ENCODE assay signal across 9 cellular contexts in genomic region chrX:41441934-41442823, GRCh38. TPM values are rescaled to one million over a fixed set of nuclear protein-coding genes. Genes with fewer than 3 reads are reported as not detected.
DNase-seq lines count a peak whose midpoint lies in the region; ATAC-seq, FAIRE-seq and TF ChIP-seq lines count a peak whose summit lies in the region.
"Had no signal": no experiment of that assay in that cellular context is flagged by ENCODE, and none has a peak within 500 bp of the region (broad histone marks: within the 10 kb centered on the region; RNA-seq: fewer than 3 reads in every experiment).

No MANE protein-coding gene starts in this region.

- peak; percentile 76 to 94 for DNase-seq in A549 (ENCODE audit: low read depth in 1 of 2, low spot score in 1 of 2)
- DNase-seq in NCI-H510A (lab: John Stamatoyannopoulos, UW) = peak; percentile 42
- DNase-seq in activated CD8-positive, alpha-beta memory T cell treated with anti-CD3 and anti-CD28 coated beads for 48 hours (ENCODE audit: low read depth in 2 of 3, low spot score in 2 of 3) = peak; percentile 68 to 88 (median 82)
- DNase-seq in endothelial cell (ENCODE audit: low spot score) = peak; percentile 67
- DNase-seq in midbrain (lab: John Stamatoyannopoulos, UW) = peak; percentile 72
- DNase-seq in stimulated activated CD8-positive, alpha-beta memory T cell treated with anti-CD3 and anti-CD28 coated beads, Interleukin-4, amount 100 ng/mL, for 24 hours (ENCODE audit: low read depth) = peak; percentile 73

- no peaks in the 10 kb centered on the region for H3K4me1 Mint-ChIP-seq in endothelial cell (ENCODE audit: unreplicated experiment)

- peak overlapping the region; percentile 90 to 97 for H3K27ac ChIP-seq in A549

- no peaks in the 10 kb centered on the region for H3K9me3 Mint-ChIP-seq in endothelial cell (ENCODE audit: unreplicated experiment)

- H3K4me3 Mint-ChIP-seq in endothelial cell (ENCODE audit: unreplicated experiment) = peak overlapping the region; percentile 51

- no peaks in the 10 kb centered on the region for H3K9me3 ChIP-seq in A549

- H3K4me2 ChIP-seq in A549 = peak overlapping the region; percentile 79

- TF ChIP-seq CTCF in A549 (IDR thresholded peaks at IDR 0.05) = peak; percentile 71
- TF ChIP-seq CTCF in endothelial cell (IDR thresholded peaks at IDR 0.05; ENCODE audit: unreplicated experiment) = peak; percentile 54

- H3K4me3 ChIP-seq in A549 = peak overlapping the region; percentile 36

- no peak overlapping the region for H3K27ac Mint-ChIP-seq in endothelial cell (ENCODE audit: unreplicated experiment)

- H3K27me3 Mint-ChIP-seq in endothelial cell (ENCODE audit: unreplicated experiment) = peaks cover 4% of the 10 kb centered on the region

- TF ChIP-seq POLR2A in A549 (IDR thresholded peaks at IDR 0.05; ENCODE audit: low read length) = peak; percentile 63

- no peaks in the 10 kb centered on the region for H3K36me3 Mint-ChIP-seq in endothelial cell (ENCODE audit: low read depth, unreplicated experiment)

- CTCF ChIA-PET in A549 (lab: Yijun Ruan, JAX) = interaction anchor here (0.5 to 2.2 kb wide), 20 partner anchors 9 to 1554 kb away, joined by 3 to 14 read pairs (median 3); no protein-coding TSS in a partner anchor

- TF ChIP-seq RAD21 in A549 (conservative IDR thresholded peaks at IDR 0.05 in 1 of 2, IDR thresholded peaks at IDR 0.05 in 1 of 2) = peak; percentile 53 to 90

- peaks cover 17% of the 10 kb centered on the region for H3K4me1 ChIP-seq in A549

- FAIRE-seq in A549 (lab: Jason Lieb, UNC) = no peak

- POLR2A ChIA-PET in A549 (lab: Yijun Ruan, JAX) = interaction anchor here (0.6 to 2.1 kb wide), 5 partner anchors 59 to 201 kb away, joined by 3 to 13 read pairs (median 4); partner anchors contain the start of gene DDX3X

- 18% methylated on average over 6 of the region's 58 CpGs for WGBS in A549 (ENCODE audit: missing lambda C conversion rate)

- ATAC-seq in A549 (peak; percentile 94), GM18508 (IDR thresholded peaks at IDR 0.05; ENCODE audit: insufficient read depth, unreplicated experiment) (peak; percentile 50), HG02981 (IDR thresholded peaks at IDR 0.05; ENCODE audit: unreplicated experiment) (peak; percentile 87)

- TF ChIP-seq EP300 in A549 (IDR thresholded peaks at IDR 0.05) = peak in 1 of 2 experiments; percentile 38; a peak in 1 of 5 replicates

TF ChIP-seq in A549, 52 proteins besides CTCF, POLR2A, EP300 and RAD21 (continues in another document):
- TF ChIP-seq MAX (IDR thresholded peaks at IDR 0.05) (no peak; the same call in none of the 2 replicates), SREBF2 (IDR thresholded peaks at IDR 0.05) (no peak), RNF2 (IDR thresholded peaks at IDR 0.05; ENCODE audit: borderline replicate concordance, low read depth) (no peak), HOXB5 (CRISPR knock-in tag; IDR thresholded peaks at IDR 0.05) (no peak), HOXB13 (CRISPR knock-in tag; IDR thresholded peaks at IDR 0.05; ENCODE audit: low read depth) (no peak), MAZ (IDR thresholded peaks at IDR 0.05; ENCODE audit: borderline replicate concordance, low read depth, low read length) (no peak), FOSB (CRISPR knock-in tag; IDR thresholded peaks at IDR 0.05) (no peak), EHMT2 (IDR thresholded peaks at IDR 0.05; ENCODE audit: low read depth) (no peak), FOSL2 (IDR thresholded peaks at IDR 0.05) (no peak), FOSL2 (CRISPR knock-in tag; IDR thresholded peaks at IDR 0.05) (peak; percentile 38), BCL3 (IDR thresholded peaks at IDR 0.05) (peak; percentile 36; the same call in 1 of the 3 replicates), HDAC2 (IDR thresholded peaks at IDR 0.05) (no peak), HES2 (IDR thresholded peaks at IDR 0.05) (no peak), NR3C1 (IDR thresholded peaks at IDR 0.05) (no peak), HOXA7 (CRISPR knock-in tag; IDR thresholded peaks at IDR 0.05) (no peak), RFX5 (IDR thresholded peaks at IDR 0.05) (no peak), RCOR1 (IDR thresholded peaks at IDR 0.05; ENCODE audit: low read depth, low read length) (no peak), MYC (IDR thresholded peaks at IDR 0.05; ENCODE audit: borderline replicate concordance, low read length) (no peak), CHD2 (IDR thresholded peaks at IDR 0.05; ENCODE audit: low read length, partially characterized antibody) (no peak), ZSCAN20 (CRISPR knock-in tag; IDR thresholded peaks at IDR 0.05) (no peak), USF2 (IDR thresholded peaks at IDR 0.05) (no peak), ESRRA (IDR thresholded peaks at IDR 0.05; ENCODE audit: borderline replicate concordance, low read length) (peak; percentile 83), KDM1A (IDR thresholded peaks at IDR 0.05; ENCODE audit: low read depth) (no peak), E2F6 (IDR thresholded peaks at IDR 0.05; ENCODE audit: borderline replicate concordance, low read depth) (0 out of 2 replicates have a peak, but pooled peaks have one; percentile 19), PHF8 (IDR thresholded peaks at IDR 0.05; ENCODE audit: borderline replicate concordance, low read depth) (no peak), TP53 (CRISPR knock-in tag; IDR thresholded peaks at IDR 0.05) (no peak), NPAS2 (CRISPR knock-in tag; IDR thresholded peaks at IDR 0.05; ENCODE audit: borderline replicate concordance) (no peak), ZFP36 (IDR thresholded peaks at IDR 0.05; ENCODE audit: borderline replicate concordance, partially characterized antibody) (no peak), ZC3H11A (IDR thresholded peaks at IDR 0.05) (no peak), TFCP2L1 (CRISPR knock-in tag; IDR thresholded peaks at IDR 0.05) (no peak), ATOH8 (CRISPR knock-in tag; IDR thresholded peaks at IDR 0.05; ENCODE audit: low read depth) (no peak), JUNB (IDR thresholded peaks at IDR 0.05) (no peak), JUN (IDR thresholded peaks at IDR 0.05) (peak in 1 of 2 experiments; percentile 63; a peak in 1 of 5 replicates), SMC3 (IDR thresholded peaks at IDR 0.05) (peak; percentile 94), CHD4 (IDR thresholded peaks at IDR 0.05; ENCODE audit: borderline replicate concordance) (no peak)

RNA-seq across cellular contexts. Expression of gene NYX, which starts 5.0 kb away (rescaled TPM):
- not detected in 2 replicates for polyA plus RNA-seq in A549 (2011; rRNA removed)
- polyA plus RNA-seq in A549 (2012; cell fraction: cytosol; rRNA removed) = 0.01 TPM in 1 of 2 replicates, not detected in the other
- polyA plus RNA-seq in A549 (2012; cell fraction: nucleus; rRNA removed) = 0.01 TPM in 1 of 2 replicates, not detected in the other
- not detected in 3 replicates for polyA plus RNA-seq in A549 (2017; fragmentation: RNase III; extraction: RNeasy Plus Mini Kit Qiagen cat#74134 plus additional on column Dnase treatment)
- polyA minus RNA-seq in A549 (2011; rRNA and poly(A)+ RNA removed) = not detected in 2 replicates
- total RNA-seq in endothelial cell (ENCODE audit: unreplicated experiment) = not detected
- total RNA-seq: T-helper 1 cell treated with Interleukin-12 subunit alpha and Interleukin-12 subunit beta and Interleukin-4 antibody, amounts not matched to agents 30 ng/mL and 1 ng/mL, for 36 hours had no signal

Comparison
In these comparisons a context has a peak if more than half of its experiments do, and no peak if none do; other contexts are left out.
1. Peak in every context shown above with its lines: DNase-seq, ATAC-seq, H3K4me3 ChIP-seq and H3K27ac ChIP-seq.